1 cellular context compared by ENCODE assay signal in the genomic region with DNA sequence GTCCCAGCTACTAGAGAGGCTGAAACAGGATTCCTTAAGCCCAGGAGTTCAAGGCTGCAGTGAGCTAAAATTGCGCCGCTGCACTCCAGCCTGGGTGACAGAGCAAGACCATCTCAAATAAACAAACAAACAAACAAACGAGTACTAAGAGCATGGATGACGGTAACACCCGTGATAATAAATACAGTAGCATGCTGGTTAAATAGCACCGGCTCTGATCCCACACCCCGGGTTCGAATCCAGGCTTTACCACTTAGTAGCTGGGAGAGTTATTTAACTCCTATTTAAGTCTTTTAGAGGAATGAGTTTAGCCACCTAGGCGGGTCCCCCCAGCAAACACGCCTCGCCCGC.
TF ChIP-seq lines count a peak whose summit lies in the region.

No MANE protein-coding gene starts in this region.

TF ChIP-seq in HCT116, 20 proteins besides CTCF, POLR2A, EP300 and RAD21 (continued from another document):
- TF ChIP-seq, protein P1, sequence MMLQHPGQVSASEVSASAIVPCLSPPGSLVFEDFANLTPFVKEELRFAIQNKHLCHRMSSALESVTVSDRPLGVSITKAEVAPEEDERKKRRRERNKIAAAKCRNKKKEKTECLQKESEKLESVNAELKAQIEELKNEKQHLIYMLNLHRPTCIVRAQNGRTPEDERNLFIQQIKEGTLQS (IDR thresholded peaks at IDR 0.05): no peak
- TF ChIP-seq EZH2 (IDR thresholded peaks at IDR 0.05): no peak
